8 cellular contexts compared by ENCODE assay signal in the genomic region with DNA sequence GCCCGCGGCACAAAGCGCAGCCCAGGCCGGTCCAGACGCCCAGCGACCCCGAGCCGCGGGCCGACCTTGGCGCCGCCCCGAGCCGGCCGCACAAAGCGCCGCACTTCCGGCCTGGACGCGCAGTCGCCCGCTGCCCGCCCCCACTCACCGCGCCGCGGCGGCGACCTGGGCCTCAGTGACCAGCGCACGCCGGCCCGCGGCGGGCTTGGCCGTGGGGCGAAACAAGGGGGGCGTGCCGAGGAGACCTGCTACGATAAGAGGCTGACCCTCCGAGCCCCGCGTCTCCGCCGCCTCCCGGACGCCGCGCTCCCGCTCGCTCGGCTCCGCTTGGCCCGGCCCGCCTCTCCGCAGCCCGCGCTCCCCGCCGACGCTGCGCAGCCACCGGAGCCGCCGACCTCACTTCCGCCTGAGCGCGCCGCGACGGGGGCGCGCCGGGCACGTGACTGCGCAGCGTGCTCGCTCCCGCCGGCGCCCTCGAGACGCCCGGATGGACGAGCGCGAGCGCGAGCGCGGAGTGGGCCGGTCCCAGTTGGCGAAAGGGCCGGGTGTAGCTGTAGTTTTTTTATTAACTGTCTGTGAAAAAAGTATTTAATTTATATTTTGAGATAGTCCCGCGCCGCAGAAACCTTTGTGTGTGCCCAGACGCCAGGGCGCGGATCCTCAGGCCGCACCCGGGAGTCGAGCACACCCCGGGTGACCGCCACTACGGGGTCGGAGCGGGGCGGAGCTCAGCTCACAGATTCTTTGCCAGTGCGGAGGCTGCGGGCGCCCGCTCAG. TPM values are rescaled to one million over a fixed set of nuclear protein-coding genes. Genes with fewer than 3 reads are reported as not detected.
DNase-seq lines count a peak whose midpoint lies in the region; FAIRE-seq and TF ChIP-seq lines count a peak whose summit lies in the region.

Gene FAM168B (minus strand): TSS at position 395 of the 777 bp plus-strand sequence. CDS start 10,814 bp downstream, outside the sequence.

- H3K27ac ChIP-seq in SJCRH30 (peak within 1 kb of the TSS; percentile 76), subcutaneous abdominal adipose tissue (ENCODE audit: low read depth, low read length) (peak within 1 kb of the TSS; percentile 88)

- TF ChIP-seq POLR2A in H54 (IDR thresholded peaks at IDR 0.05; ENCODE audit: low read depth, low read length), result peak; percentile 82

- H3K27me3 ChIP-seq in SJCRH30 (no peaks in the 10 kb centered on the region), neuron (ENCODE audit: insufficient read depth, low read length) (no peaks in the 10 kb centered on the region), subcutaneous abdominal adipose tissue (ENCODE audit: control insufficient read depth in 5 of 5, insufficient read depth in 4 of 5, low read length in 5 of 5) (no peaks in the 10 kb centered on the region)

- peak; percentile 77 for DNase-seq in G401 (ENCODE audit: low spot score)
- DNase-seq in H54 (ENCODE audit: insufficient read length, low spot score), result peak; percentile 84
- DNase-seq in LoVo (ENCODE audit: low spot score), result peak; percentile 89
- DNase-seq in SJCRH30, result peak; percentile 81 to 87
- DNase-seq in activated gamma-delta T cell treated with anti-CD3 and anti-CD28 coated beads, Interleukin-2, amount 50 U/mL, for 16 hours (ENCODE audit: low read depth), result peak; percentile 79
- DNase-seq in foreskin fibroblast, result peak; percentile 92 to 97

- in situ Hi-C loops in G401 (cut with HindIII; ENCODE audit: low sequenced_read_pairs), result no loop called here

- FAIRE-seq in H54 (lab: Jason Lieb, UNC), result no peak

- peak within 1 kb of the TSS; percentile 82 to 92 (median 88) for H3K9ac ChIP-seq in subcutaneous abdominal adipose tissue (ENCODE audit: low read length in 5 of 5)

- H3K4me1 ChIP-seq in SJCRH30, result no peaks in the 10 kb centered on the region
- peaks cover 3% of the 10 kb centered on the region for H3K4me1 ChIP-seq in neuron (ENCODE audit: insufficient read depth, low read length)
- peaks cover 0 to 21% (median 15%) of the 10 kb centered on the region in 5 donors for H3K4me1 ChIP-seq in subcutaneous abdominal adipose tissue (ENCODE audit: control insufficient read depth in 5 of 5, insufficient read depth in 5 of 5, low read length in 5 of 5)

- H3K4me3 ChIP-seq in SJCRH30, result peak within 1 kb of the TSS; percentile 82
- H3K4me3 ChIP-seq in foreskin fibroblast (ENCODE audit: low read depth in 1 of 2, low read length in 2 of 2), result peak within 1 kb of the TSS; percentile 44 to 89
- peak within 1 kb of the TSS; percentile 95 for H3K4me3 ChIP-seq in neuron (ENCODE audit: low read length)
- peak within 1 kb of the TSS; percentile 80 to 85 (median 85) for H3K4me3 ChIP-seq in subcutaneous abdominal adipose tissue (ENCODE audit: low read depth in 1 of 5, low read length in 5 of 5)

- peak within 1 kb of the TSS; percentile 98 for H2AFZ ChIP-seq in neuron (ENCODE audit: low read depth, low read length)

- H3K36me3 ChIP-seq in SJCRH30, result peaks cover 21% of the 10 kb centered on the region
- H3K36me3 ChIP-seq in neuron (ENCODE audit: insufficient read depth, low read length), result peaks cover 15% of the 10 kb centered on the region
- H3K36me3 ChIP-seq in subcutaneous abdominal adipose tissue (ENCODE audit: control insufficient read depth in 5 of 5, insufficient read depth in 5 of 5, low read length in 5 of 5), result peaks cover 4 to 8% (median 5%) of the 10 kb centered on the region in 5 donors

- TF ChIP-seq CTCF in foreskin fibroblast (IDR thresholded peaks at IDR 0.05; ENCODE audit: low read depth, low read length), result no peak

- no peaks in the 10 kb centered on the region for H3K9me3 ChIP-seq in SJCRH30 (replicated peaks)
- H3K9me3 ChIP-seq in neuron (ENCODE audit: low read length), result no peaks in the 10 kb centered on the region
- no peaks in the 10 kb centered on the region for H3K9me3 ChIP-seq in subcutaneous abdominal adipose tissue (ENCODE audit: control insufficient read depth in 5 of 5, low read length in 5 of 5)

RNA-seq across cellular contexts. Expression of gene FAM168B, which starts in this region (rescaled TPM):
- 83.2 and 92.2 TPM in 2 replicates for total RNA-seq in G401 (2014; rRNA removed; shearing (Covaris generic))
- 134 and 146 TPM in 2 replicates for total RNA-seq in SJCRH30 (2014; rRNA removed; shearing (Covaris generic))

Comparison
In these comparisons a context has a peak if more than half of its experiments do, and no peak if none do; other contexts are left out.
1. Peak in every context shown above with its lines: DNase-seq, H3K4me3 ChIP-seq and H3K27ac ChIP-seq.